In the genomic region with DNA sequence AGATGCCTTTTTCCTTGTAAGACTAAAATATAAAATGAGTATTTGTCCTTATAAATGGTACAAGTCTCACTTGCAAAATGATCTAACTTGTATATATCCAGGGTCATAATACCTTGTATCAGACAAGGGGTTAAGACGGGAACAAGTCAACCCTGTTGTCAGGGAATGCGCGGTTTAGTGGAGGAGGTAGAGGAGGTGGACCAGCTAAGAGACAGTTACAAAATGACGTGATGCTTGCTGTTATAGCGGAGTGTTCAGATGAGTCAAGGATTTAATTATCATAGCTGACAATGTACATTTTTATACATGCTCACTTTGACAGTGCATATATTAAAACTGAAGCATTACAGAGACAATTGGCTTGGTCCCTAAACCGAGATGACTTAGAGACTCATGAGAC, we compare ENCODE assay signal across 20 cellular contexts. TPM values are rescaled to one million over a fixed set of nuclear protein-coding genes. Genes with fewer than 3 reads are reported as not detected.
DNase-seq lines count a peak whose midpoint lies in the region; TF ChIP-seq lines count a peak whose summit lies in the region.
"Had no signal": no experiment of that assay in that cellular context is flagged by ENCODE, and none has a peak within 500 bp of the region (broad histone marks: within the 10 kb centered on the region; RNA-seq: fewer than 3 reads in every experiment).

No MANE protein-coding gene starts in this region.

- H3K27me3 Mint-ChIP-seq in chondrocyte (ENCODE audit: low read depth): peaks cover 11% of the 10 kb centered on the region
- H3K27me3 Mint-ChIP-seq: CD4-positive, alpha-beta T cell had no signal

- H3F3A ChIP-seq in neural cell (ENCODE audit: insufficient read depth, low read length, poor library complexity, severe bottlenecking): no peaks in the 10 kb centered on the region

- no peak overlapping the region for H3K27ac Mint-ChIP-seq in chondrocyte (ENCODE audit: unreplicated experiment)
- H3K27ac Mint-ChIP-seq: CD4-positive, alpha-beta T cell; GM23338 had no signal

- H3K4me3 Mint-ChIP-seq in chondrocyte (ENCODE audit: unreplicated experiment): no peak overlapping the region
- H3K4me3 Mint-ChIP-seq: CD14-positive monocyte; CD4-positive, alpha-beta T cell; GM23338; H9 had no signal

- TF ChIP-seq EP300 in neural cell (conservative IDR thresholded peaks at IDR 0.05; ENCODE audit: poor library complexity, severe bottlenecking): no peak

- TF ChIP-seq CTCF in neural cell (IDR thresholded peaks at IDR 0.05; ENCODE audit: poor library complexity, severe bottlenecking) (no peak), chondrocyte (IDR thresholded peaks at IDR 0.05) (no peak)

- no peak for TF ChIP-seq RAD21 in neural cell (conservative IDR thresholded peaks at IDR 0.05)

- no peak overlapping the region for H2AFZ ChIP-seq in neural cell (ENCODE audit: low read depth, low read length)
- H2AFZ ChIP-seq: GM23338 had no signal

- no peaks in the 10 kb centered on the region for H3K27me3 ChIP-seq in neural cell (ENCODE audit: insufficient read depth, low read depth, low read length)
- H3K27me3 ChIP-seq: BE2C; BLaER1 treated with 17β-estradiol and CSF1 and Interleukin-3, amounts not matched to agents 10 nM and 100 nM had no signal

- H4K20me1 ChIP-seq in neural cell (ENCODE audit: insufficient read depth): no peaks in the 10 kb centered on the region
- H4K20me1 ChIP-seq: BLaER1 treated with 17β-estradiol and CSF1 and Interleukin-3, amounts not matched to agents 10 nM and 100 nM had no signal

- H3K27ac ChIP-seq in caudate nucleus (ENCODE audit: low read depth, low read length) (peak overlapping the region; percentile 30), neural cell (ENCODE audit: low read length) (peak overlapping the region; percentile 47)
- H3K27ac ChIP-seq: 22Rv1; BLaER1 treated with 17β-estradiol and CSF1 and Interleukin-3, amounts not matched to agents 10 nM and 100 nM had no signal

- peak; percentile 21 for DNase-seq in Ammon's horn (ENCODE audit: low spot score)
- peak in 30 of 61 donors; percentile 2 to 87 (median 26) for DNase-seq in caudate nucleus (lab: John Stamatoyannopoulos, UW)
- DNase-seq in occipital lobe (lab: John Stamatoyannopoulos, UW): peak; percentile 6
- DNase-seq in activated CD8-positive, alpha-beta memory T cell treated with anti-CD3 and anti-CD28 coated beads for 24 hours: no peak
- DNase-seq in activated effector memory CD4-positive, alpha-beta T cell treated with Interleukin-2 at 50 U/mL for 16 hours: no peak
- DNase-seq in chondrocyte (ENCODE audit: low spot score): no peak
- no peak for DNase-seq in posterior vena cava (ENCODE audit: low spot score)
- DNase-seq: BE2C; CD4-positive, alpha-beta T cell; CD8-positive, alpha-beta memory T cell; DMS 273 treated with DMSO at 0.1 percent for 48 hours; DMS53; DMS79 treated with DMSO at 0.1 percent for 48 hours; GF-D8; H9 had no signal

- no peak overlapping the region for H3K9ac ChIP-seq in neural cell (ENCODE audit: low read length)
- H3K9ac ChIP-seq: BLaER1 treated with 17β-estradiol and CSF1 and Interleukin-3, amounts not matched to agents 10 nM and 100 nM had no signal

- H3K9me3 ChIP-seq in neural cell (ENCODE audit: low read length): no peaks in the 10 kb centered on the region
- H3K9me3 ChIP-seq: BE2C; BLaER1 treated with 17β-estradiol and CSF1 and Interleukin-3, amounts not matched to agents 10 nM and 100 nM had no signal

- no peak overlapping the region for H3K4me2 ChIP-seq in neural cell (ENCODE audit: low read length)
- H3K4me2 ChIP-seq: BLaER1 treated with 17β-estradiol and CSF1 and Interleukin-3, amounts not matched to agents 10 nM and 100 nM; GM23338 had no signal

- no peak overlapping the region for H3K4me3 ChIP-seq in neural cell (ENCODE audit: low read length)
- H3K4me3 ChIP-seq: BLaER1 treated with 17β-estradiol and CSF1 and Interleukin-3, amounts not matched to agents 10 nM and 100 nM; GM23338 had no signal

- no peaks in the 10 kb centered on the region for H3K79me2 ChIP-seq in neural cell (replicated peaks; ENCODE audit: insufficient read depth, low read length)

- H3K9me3 Mint-ChIP-seq in chondrocyte (ENCODE audit: low read depth): no peaks in the 10 kb centered on the region
- H3K9me3 Mint-ChIP-seq: CD14-positive monocyte; CD4-positive, alpha-beta T cell; CD8-positive, alpha-beta memory T cell; GM23338; H9 had no signal

- H3K9me2 ChIP-seq in neural cell (ENCODE audit: insufficient read depth, low read length): no peaks in the 10 kb centered on the region

- intact Hi-C loops in posterior vena cava (cut with DNase I): no loop called here

- H3K36me3 ChIP-seq in neural cell (ENCODE audit: insufficient read depth, low read length): no peaks in the 10 kb centered on the region
- H3K36me3 ChIP-seq: BE2C; BLaER1 treated with 17β-estradiol and CSF1 and Interleukin-3, amounts not matched to agents 10 nM and 100 nM had no signal

- no peaks in the 10 kb centered on the region for H3K4me1 Mint-ChIP-seq in chondrocyte (ENCODE audit: low read depth)
- H3K4me1 Mint-ChIP-seq: CD8-positive, alpha-beta memory T cell; GM23338; H9 had no signal

- no peaks in the 10 kb centered on the region for H3K36me3 Mint-ChIP-seq in chondrocyte (ENCODE audit: low read depth)
- H3K36me3 Mint-ChIP-seq: CD14-positive monocyte; CD8-positive, alpha-beta memory T cell had no signal

TF ChIP-seq in neural cell, 6 proteins besides CTCF, POLR2A, EP300 and RAD21:
- TF ChIP-seq, protein P1, sequence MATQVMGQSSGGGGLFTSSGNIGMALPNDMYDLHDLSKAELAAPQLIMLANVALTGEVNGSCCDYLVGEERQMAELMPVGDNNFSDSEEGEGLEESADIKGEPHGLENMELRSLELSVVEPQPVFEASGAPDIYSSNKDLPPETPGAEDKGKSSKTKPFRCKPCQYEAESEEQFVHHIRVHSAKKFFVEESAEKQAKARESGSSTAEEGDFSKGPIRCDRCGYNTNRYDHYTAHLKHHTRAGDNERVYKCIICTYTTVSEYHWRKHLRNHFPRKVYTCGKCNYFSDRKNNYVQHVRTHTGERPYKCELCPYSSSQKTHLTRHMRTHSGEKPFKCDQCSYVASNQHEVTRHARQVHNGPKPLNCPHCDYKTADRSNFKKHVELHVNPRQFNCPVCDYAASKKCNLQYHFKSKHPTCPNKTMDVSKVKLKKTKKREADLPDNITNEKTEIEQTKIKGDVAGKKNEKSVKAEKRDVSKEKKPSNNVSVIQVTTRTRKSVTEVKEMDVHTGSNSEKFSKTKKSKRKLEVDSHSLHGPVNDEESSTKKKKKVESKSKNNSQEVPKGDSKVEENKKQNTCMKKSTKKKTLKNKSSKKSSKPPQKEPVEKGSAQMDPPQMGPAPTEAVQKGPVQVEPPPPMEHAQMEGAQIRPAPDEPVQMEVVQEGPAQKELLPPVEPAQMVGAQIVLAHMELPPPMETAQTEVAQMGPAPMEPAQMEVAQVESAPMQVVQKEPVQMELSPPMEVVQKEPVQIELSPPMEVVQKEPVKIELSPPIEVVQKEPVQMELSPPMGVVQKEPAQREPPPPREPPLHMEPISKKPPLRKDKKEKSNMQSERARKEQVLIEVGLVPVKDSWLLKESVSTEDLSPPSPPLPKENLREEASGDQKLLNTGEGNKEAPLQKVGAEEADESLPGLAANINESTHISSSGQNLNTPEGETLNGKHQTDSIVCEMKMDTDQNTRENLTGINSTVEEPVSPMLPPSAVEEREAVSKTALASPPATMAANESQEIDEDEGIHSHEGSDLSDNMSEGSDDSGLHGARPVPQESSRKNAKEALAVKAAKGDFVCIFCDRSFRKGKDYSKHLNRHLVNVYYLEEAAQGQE (IDR thresholded peaks at IDR 0.05; ENCODE audit: borderline replicate concordance): no peak
- peak; percentile 18 for TF ChIP-seq POLR2AphosphoS5 (IDR thresholded peaks at IDR 0.05)
- TF ChIP-seq EZH2 (IDR thresholded peaks at IDR 0.05; ENCODE audit: borderline replicate concordance, insufficient read depth, low read length, poor library complexity, severe bottlenecking): no peak
- TF ChIP-seq MXI1 (conservative IDR thresholded peaks at IDR 0.05; ENCODE audit: poor library complexity, severe bottlenecking): no peak
- TF ChIP-seq TAF1 (IDR thresholded peaks at IDR 0.05; ENCODE audit: low read depth): no peak

RNA-seq across cellular contexts. Expression of gene KLHL25, which starts 26.8 kb away (rescaled TPM):
- polyA plus RNA-seq in neural cell: 38.9 and 45.7 TPM in 2 replicates
- polyA minus RNA-seq in neural cell: 57.7 and 58.9 TPM in 2 replicates
- total RNA-seq in occipital lobe (32.3 TPM), chondrocyte (3.4 to 3.8 TPM (median 3.4 TPM) in 3 replicates), posterior vena cava (10 to 100 TPM; 10.0 to 10.3 TPM)

Comparison
In these comparisons a context has a peak if more than half of its experiments do, and no peak if none do; other contexts are left out.
1. DNase-seq: peak in Ammon's horn (single experiment) and occipital lobe (single experiment); none in activated CD8-positive, alpha-beta memory T cell treated with anti-CD3 and anti-CD28 coated beads for 24 hours (single experiment), activated effector memory CD4-positive, alpha-beta T cell treated with Interleukin-2 at 50 U/mL for 16 hours (single experiment), chondrocyte (single experiment) and posterior vena cava (single experiment).